ENCODE assay signal across 1 cellular context in the genomic region with DNA sequence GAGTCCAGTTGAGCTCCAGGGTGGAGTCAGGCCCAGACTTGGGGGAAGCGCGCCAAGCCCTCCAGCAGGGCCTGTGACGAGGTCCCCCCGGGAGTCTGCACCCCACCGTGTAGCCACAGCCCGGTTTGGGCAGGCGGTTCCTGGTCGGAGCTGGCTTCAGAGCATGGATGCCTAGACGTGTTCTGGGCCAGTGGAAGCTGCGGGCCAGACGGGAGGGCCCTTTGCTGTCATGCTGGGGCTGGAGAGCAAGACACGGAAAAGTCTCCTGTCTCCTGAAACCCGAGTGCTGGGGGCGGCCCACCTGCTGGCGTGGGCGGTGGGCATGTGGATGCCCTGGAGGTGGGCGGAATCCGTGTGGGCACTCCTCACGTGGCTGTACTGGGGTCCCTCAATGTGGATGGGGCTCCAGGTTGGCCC.
TF ChIP-seq lines count a peak whose summit lies in the region.

No MANE protein-coding gene starts in this region.

TF ChIP-seq in HCT116, 20 proteins besides CTCF, POLR2A, EP300 and RAD21 (continued from another document):
- no peak for TF ChIP-seq REST (IDR thresholded peaks at IDR 0.05; ENCODE audit: low read depth)
- TF ChIP-seq, protein P1, sequence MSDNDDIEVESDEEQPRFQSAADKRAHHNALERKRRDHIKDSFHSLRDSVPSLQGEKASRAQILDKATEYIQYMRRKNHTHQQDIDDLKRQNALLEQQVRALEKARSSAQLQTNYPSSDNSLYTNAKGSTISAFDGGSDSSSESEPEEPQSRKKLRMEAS (IDR thresholded peaks at IDR 0.05), result no peak
- TF ChIP-seq ZFX (IDR thresholded peaks at IDR 0.05), result no peak
- no peak for TF ChIP-seq SP1 (IDR thresholded peaks at IDR 0.05; ENCODE audit: low read depth)
- TF ChIP-seq ZNF274 (IDR thresholded peaks at IDR 0.05; ENCODE audit: low read depth, low read length), result no peak
- no peak for TF ChIP-seq CEBPB (IDR thresholded peaks at IDR 0.05; ENCODE audit: low read depth)
- no peak for TF ChIP-seq YY1 (IDR thresholded peaks at IDR 0.05; ENCODE audit: extremely low read depth, insufficient replicate concordance, low read depth, low read length)
- TF ChIP-seq SIN3A (IDR thresholded peaks at IDR 0.05; ENCODE audit: low read depth), result no peak
- TF ChIP-seq FOSL1 (IDR thresholded peaks at IDR 0.05; ENCODE audit: low read depth), result no peak
- no peak for TF ChIP-seq EZH2 (IDR thresholded peaks at IDR 0.05)
